Comparison of ENCODE assay signal across 8 cellular contexts in genomic region chr3:128727059-128727458, GRCh38. TPM values are rescaled to one million over a fixed set of nuclear protein-coding genes. Genes with fewer than 3 reads are reported as not detected.
DNase-seq lines count a peak whose midpoint lies in the region; ATAC-seq, FAIRE-seq and TF ChIP-seq lines count a peak whose summit lies in the region.

No MANE protein-coding gene starts in this region.

- TF ChIP-seq POLR2A in endothelial cell of umbilical vein (IDR thresholded peaks at IDR 0.05; ENCODE audit: low read depth, low read length): no peak

- peaks cover 47% of the 10 kb centered on the region for H3K4me1 ChIP-seq in CD8-positive, alpha-beta T cell (ENCODE audit: insufficient read depth, low read length)
- H3K4me1 ChIP-seq in OCI-LY3 (ENCODE audit: low read length) (peaks cover 42% of the 10 kb centered on the region), endothelial cell of umbilical vein (ENCODE audit: control insufficient read depth, extremely low read depth, insufficient read depth, low read length) (peaks cover 18% of the 10 kb centered on the region), neutrophil (ENCODE audit: control insufficient read depth in 1 of 2, insufficient read depth in 1 of 2, low read depth in 1 of 2, low read length in 1 of 2) (peaks cover 53 to 55% of the 10 kb centered on the region in 2 experiments)

- no peaks in the 10 kb centered on the region for H3K9me3 ChIP-seq in CD8-positive, alpha-beta T cell (ENCODE audit: low read length)
- no peaks in the 10 kb centered on the region for H3K9me3 ChIP-seq in OCI-LY3 (ENCODE audit: insufficient read depth, low read length)
- H3K9me3 ChIP-seq in endothelial cell of umbilical vein (replicated peaks; ENCODE audit: control insufficient read depth, insufficient read depth, low read length): no peaks in the 10 kb centered on the region
- no peaks in the 10 kb centered on the region for H3K9me3 ChIP-seq in neutrophil

- peak overlapping the region; percentile 91 for H3K9ac ChIP-seq in OCI-LY3 (ENCODE audit: low read length)
- peak overlapping the region; percentile 98 for H3K9ac ChIP-seq in endothelial cell of umbilical vein (replicated peaks; ENCODE audit: extremely low read depth, insufficient read depth, low read length)

- POLR2A ChIA-PET in CD8-positive, alpha-beta T cell (lab: Charles Lee): interaction anchor here (1.1 to 1.6 kb wide), 3 partner anchors 46 to 88 kb away, joined by 3 to 10 read pairs (median 9); no protein-coding TSS in a partner anchor
- POLR2A ChIA-PET in endothelial cell of umbilical vein (lab: Charles Lee): interaction anchor here (0.6 kb wide), 1 partner anchor 296 kb away, joined by 3 read pairs; no protein-coding TSS in a partner anchor

- no peak for TF ChIP-seq CTCF in CD8-positive, alpha-beta T cell (IDR thresholded peaks at IDR 0.05)
- TF ChIP-seq CTCF in OCI-LY3 (IDR thresholded peaks at IDR 0.05; ENCODE audit: low read depth, low read length): no peak
- no peak for TF ChIP-seq CTCF in endothelial cell of umbilical vein (IDR thresholded peaks at IDR 0.05; ENCODE audit: extremely low read depth in 1 of 2, insufficient read depth in 1 of 2, low read depth in 1 of 2, low read length in 2 of 2)
- no peak for TF ChIP-seq CTCF in neutrophil (IDR thresholded peaks at IDR 0.05)

- peak overlapping the region; percentile 85 for H3K4me2 ChIP-seq in OCI-LY3 (ENCODE audit: low read length)
- peak overlapping the region; percentile 87 for H3K4me2 ChIP-seq in endothelial cell of umbilical vein (ENCODE audit: insufficient read depth, low read length)

- DNase-seq in CD8-positive, alpha-beta T cell: no peak
- DNase-seq in endothelial cell of umbilical vein (ENCODE audit: low read depth, low spot score): no peak
- no peak for DNase-seq in NCI-H187 treated with DMSO at 0.1 percent for 48 hours (lab: John Stamatoyannopoulos, UW)
- DNase-seq in anterior cingulate cortex (lab: John Stamatoyannopoulos, UW): no peak
- DNase-seq in HK-2 (ENCODE audit: unreplicated experiment): no peak
- no peak for DNase-seq in NCI-H1417 (lab: John Stamatoyannopoulos, UW)

- H3K36me3 ChIP-seq in CD8-positive, alpha-beta T cell (ENCODE audit: insufficient read depth, low read length): no peaks in the 10 kb centered on the region
- H3K36me3 ChIP-seq in OCI-LY3 (replicated peaks; ENCODE audit: low read depth, low read length): peaks cover 3% of the 10 kb centered on the region
- H3K36me3 ChIP-seq in endothelial cell of umbilical vein (ENCODE audit: control insufficient read depth in 2 of 2, extremely low read depth in 1 of 2, insufficient read depth in 2 of 2, low read length in 2 of 2): peaks cover 0 to 2% of the 10 kb centered on the region in 2 experiments
- peaks cover 5% of the 10 kb centered on the region for H3K36me3 ChIP-seq in neutrophil

- H3K9me1 ChIP-seq in endothelial cell of umbilical vein (replicated peaks; ENCODE audit: control insufficient read depth, extremely low read depth, insufficient read depth, low read length): no peaks in the 10 kb centered on the region

- ATAC-seq in CD8-positive, alpha-beta T cell: no peak

- intact Hi-C loops in CD8-positive, alpha-beta T cell (cut with DNase I, micrococcal nuclease): loop anchor here (2.0 to 10.0 kb wide), 5 partner anchors 68 to 718 kb away; partner anchors contain the start of genes CNBP (in 1 of the 2), HMCES (in 1 of the 2) and IFT122 (in 1 of the 2)
- intact Hi-C loops in endothelial cell of umbilical vein (cut with micrococcal nuclease): loop anchor here (5.0 kb wide), 2 partner anchors 70 to 150 kb away; partner anchors contain the start of gene ACAD9

- H2AFZ ChIP-seq in OCI-LY3 (ENCODE audit: low read depth, low read length) (no peak overlapping the region), endothelial cell of umbilical vein (ENCODE audit: low read depth, low read length) (no peak overlapping the region)

- H4K20me1 ChIP-seq in OCI-LY3 (ENCODE audit: insufficient read depth, low read length) (peaks cover 49% of the 10 kb centered on the region), endothelial cell of umbilical vein (replicated peaks; ENCODE audit: control insufficient read depth, extremely low read depth, insufficient read depth, low read length) (peaks cover 30% of the 10 kb centered on the region)

- no peaks in the 10 kb centered on the region for H3K27me3 Mint-ChIP-seq in CD8-positive, alpha-beta T cell (ENCODE audit: low read depth)

- peak overlapping the region; percentile 92 for H3K27ac ChIP-seq in CD8-positive, alpha-beta T cell (ENCODE audit: low read depth, low read length)
- H3K27ac ChIP-seq in OCI-LY3 (ENCODE audit: low read length) (no peak overlapping the region), endothelial cell of umbilical vein (ENCODE audit: insufficient read depth, low read depth, low read length) (peak overlapping the region; percentile 90), neutrophil (peak overlapping the region; percentile 95)

- H3K36me3 Mint-ChIP-seq in CD8-positive, alpha-beta T cell: peaks cover 29% of the 10 kb centered on the region

- dilution Hi-C loops in endothelial cell of umbilical vein (cut with MboI; ENCODE audit: extremely low pct_ligation_motif_present, low sequenced_read_pairs): no loop called here

- BruUV-seq in endothelial cell of umbilical vein (replicated peaks; lab: Mats Ljungman, UMichigan): no TSS peak

- peak overlapping the region; percentile 82 for H3K4me3 ChIP-seq in CD8-positive, alpha-beta T cell (ENCODE audit: low read depth, low read length)
- H3K4me3 ChIP-seq in OCI-LY3 (ENCODE audit: low read length) (peak overlapping the region; percentile 97), endothelial cell of umbilical vein (replicated peaks in 1 of 3; ENCODE audit: insufficient read depth in 1 of 3, low read depth in 1 of 3, low read length in 3 of 3) (peak overlapping the region; percentile 53 to 89 (median 84)), neutrophil (ENCODE audit: low read depth in 1 of 2, low read length in 1 of 2) (peak overlapping the region; percentile 82 to 95)

- no peaks in the 10 kb centered on the region for H3K27me3 ChIP-seq in CD8-positive, alpha-beta T cell (ENCODE audit: insufficient read depth, low read length)
- no peaks in the 10 kb centered on the region for H3K27me3 ChIP-seq in OCI-LY3 (ENCODE audit: low read depth, low read length)
- H3K27me3 ChIP-seq in endothelial cell of umbilical vein (ENCODE audit: control insufficient read depth in 2 of 2, insufficient read depth in 2 of 2, low read length in 2 of 2): peaks cover 0 to 2% of the 10 kb centered on the region in 2 experiments
- H3K27me3 ChIP-seq in neutrophil: no peaks in the 10 kb centered on the region

- no peaks in the 10 kb centered on the region for H3K9me3 Mint-ChIP-seq in CD8-positive, alpha-beta T cell

- peaks cover 68% of the 10 kb centered on the region for H3K79me2 ChIP-seq in OCI-LY3 (ENCODE audit: low read length)
- H3K79me2 ChIP-seq in endothelial cell of umbilical vein (ENCODE audit: control insufficient read depth, insufficient read depth, low read length): peaks cover 60% of the 10 kb centered on the region

- peak overlapping the region; percentile 97 for H3K4me3 Mint-ChIP-seq in CD8-positive, alpha-beta T cell

- CTCF ChIA-PET in CD8-positive, alpha-beta T cell (lab: Charles Lee): interaction anchor here (0.6 to 4.8 kb wide), 4 partner anchors 46 to 68 kb away, joined by 3 to 24 read pairs (median 13); no protein-coding TSS in a partner anchor
- CTCF ChIA-PET in endothelial cell of umbilical vein (lab: Charles Lee): interaction anchor here (0.8 to 4.2 kb wide), 4 partner anchors 47 to 148 kb away, joined by 3 to 22 read pairs (median 8); no protein-coding TSS in a partner anchor

- peak overlapping the region; percentile 89 for H3K27ac Mint-ChIP-seq in CD8-positive, alpha-beta T cell

- peaks cover 58% of the 10 kb centered on the region for H3K4me1 Mint-ChIP-seq in CD8-positive, alpha-beta T cell (ENCODE audit: low read depth)

- no peak for FAIRE-seq in endothelial cell of umbilical vein (lab: Jason Lieb, UNC)

TF ChIP-seq in endothelial cell of umbilical vein, 7 proteins besides CTCF, POLR2A, EP300 and RAD21:
- TF ChIP-seq MYC (IDR thresholded peaks at IDR 0.05; ENCODE audit: low read depth, low read length) (no peak), EZH2 (IDR thresholded peaks at IDR 0.05; ENCODE audit: borderline replicate concordance, low read depth, low read length, severe bottlenecking) (no peak)

RNA-seq across cellular contexts. Expression of gene RAB7A, which starts 1.1 kb away (rescaled TPM):
- 100 to 1,000 TPM; 130 to 134 TPM for total RNA-seq in CD8-positive, alpha-beta T cell
- 249 and 262 TPM in 2 replicates for total RNA-seq in endothelial cell of umbilical vein
- 215 and 243 TPM in 2 replicates for polyA plus RNA-seq in endothelial cell of umbilical vein
- polyA plus RNA-seq in endothelial cell of umbilical vein (2011; cell fraction: cytosol; rRNA removed): 263 and 305 TPM in 2 replicates
- polyA plus RNA-seq in endothelial cell of umbilical vein (2011; cell fraction: nucleus; rRNA removed): 78.8 and 92.0 TPM in 2 replicates
- 177 and 193 TPM in 2 replicates for polyA plus RNA-seq in endothelial cell of umbilical vein (2012)
- polyA minus RNA-seq in endothelial cell of umbilical vein: 183 and 239 TPM in 2 replicates
- polyA minus RNA-seq in endothelial cell of umbilical vein (2011; cell fraction: cytosol; rRNA and poly(A)+ RNA removed): 69.8 TPM
- polyA minus RNA-seq in endothelial cell of umbilical vein (2011; cell fraction: nucleus; rRNA and poly(A)+ RNA removed): 39.2 and 58.7 TPM in 2 replicates
